ENCODE assay signal across 12 cellular contexts in genomic region chr12:79782197-79782890, GRCh38.
A peak's percentile ranks its signal among the peaks of the same experiment; 100 is the strongest.
DNase-seq lines count a peak whose midpoint lies in the region; TF ChIP-seq lines count a peak whose summit lies in the region.
"Had no signal": no experiment of that assay in that cellular context is flagged by ENCODE, and none has a peak within 500 bp of the region (broad histone marks: within the 10 kb centered on the region; RNA-seq: fewer than 3 reads in every experiment).

No MANE protein-coding gene starts in this region.

- no peaks in the 10 kb centered on the region for H3K9me3 ChIP-seq in OCI-LY7 (ENCODE audit: low read length)
- H3K9me3 ChIP-seq in esophagus muscularis mucosa = no peaks in the 10 kb centered on the region

- CTCF ChIA-PET in OCI-LY7 (lab: Charles Lee; ENCODE audit: unreplicated experiment) = no interaction called here

- peak overlapping the region; percentile 4 for H3K27ac ChIP-seq in OCI-LY7 (ENCODE audit: low read depth, low read length, poor library complexity, severe bottlenecking)
- H3K27ac ChIP-seq in esophagus muscularis mucosa (replicated peaks in 1 of 4) = peak overlapping the region in 3 of 4 donors; percentile 16 to 57 (median 24)

- H3K79me2 ChIP-seq in OCI-LY7 (ENCODE audit: insufficient read depth, low read depth, low read length) = no peaks in the 10 kb centered on the region

- DNase-seq in GM03348 (ENCODE audit: low spot score) (peak; percentile 33), OCI-LY7 (ENCODE audit: low spot score) (no peak), esophagus muscularis mucosa (ENCODE audit: extremely low spot score) (no peak), osteocyte (ENCODE audit: extremely low spot score, unreplicated experiment) (no peak), retina (no peak), glomerular visceral epithelial cell (ENCODE audit: extremely low spot score) (no peak), NCI-H2029 treated with DMSO at 0.1 percent for 48 hours (lab: John Stamatoyannopoulos, UW) (no peak), NCI-H774 (lab: John Stamatoyannopoulos, UW) (no peak)
- DNase-seq: activated gamma-delta T cell; foreskin melanocyte; naive thymus-derived CD8-positive, alpha-beta T cell had no signal

- BruUV-seq in OCI-LY7 (replicated peaks; lab: Mats Ljungman, UMichigan) = no TSS peak

- intact Hi-C loops in OCI-LY7 (cut with micrococcal nuclease; ENCODE audit: unreplicated experiment) (no loop called here), esophagus muscularis mucosa (cut with DNase I) (no loop called here)

- no peaks in the 10 kb centered on the region for H3K9me3 Mint-ChIP-seq in osteocyte (ENCODE audit: unreplicated experiment)
- H3K9me3 Mint-ChIP-seq: naive thymus-derived CD8-positive, alpha-beta T cell; T-helper 2 cell treated with Interferon-gamma antibody and Interleukin-4, amounts not matched to agents 5 μg/mL and 100 μg/mL, for 36 hours had no signal

- no peak for TF ChIP-seq CTCF in OCI-LY7 (conservative IDR thresholded peaks at IDR 0.05; ENCODE audit: low read length)
- no peak for TF ChIP-seq CTCF in esophagus muscularis mucosa (IDR thresholded peaks at IDR 0.05)
- no peak for TF ChIP-seq CTCF in osteocyte (IDR thresholded peaks at IDR 0.05)

- H3K4me2 ChIP-seq in OCI-LY7 (ENCODE audit: low read length) = no peak overlapping the region

- H3K27me3 Mint-ChIP-seq in osteocyte (ENCODE audit: unreplicated experiment) = no peaks in the 10 kb centered on the region
- H3K27me3 Mint-ChIP-seq: naive thymus-derived CD8-positive, alpha-beta T cell had no signal

- no peak overlapping the region for H3K4me3 ChIP-seq in OCI-LY7 (ENCODE audit: low read depth, low read length, poor library complexity, severe bottlenecking)
- H3K4me3 ChIP-seq in esophagus muscularis mucosa = no peak overlapping the region

- peak overlapping the region; percentile 41 for H3K4me3 Mint-ChIP-seq in osteocyte (ENCODE audit: unreplicated experiment)
- H3K4me3 Mint-ChIP-seq: naive thymus-derived CD8-positive, alpha-beta T cell; T-helper 2 cell treated with Interferon-gamma antibody and Interleukin-4, amounts not matched to agents 5 μg/mL and 100 μg/mL, for 36 hours had no signal

- TF ChIP-seq POLR2A in esophagus muscularis mucosa (IDR thresholded peaks at IDR 0.05; ENCODE audit: low read depth) = no peak

- no peaks in the 10 kb centered on the region for H3K9me2 ChIP-seq in OCI-LY7 (ENCODE audit: insufficient read depth, low read length)

- H2AFZ ChIP-seq in OCI-LY7 (ENCODE audit: low read length) = no peak overlapping the region

- H3K36me3 ChIP-seq in OCI-LY7 (ENCODE audit: insufficient read depth, low read length) (peaks cover 47% of the 10 kb centered on the region), esophagus muscularis mucosa (peaks cover 23 to 80% (median 37%) of the 10 kb centered on the region in 4 donors)

- no peak for TF ChIP-seq EP300 in esophagus muscularis mucosa (IDR thresholded peaks at IDR 0.05)

- no peaks in the 10 kb centered on the region for H3K27me3 ChIP-seq in esophagus muscularis mucosa

- H3K4me1 ChIP-seq in OCI-LY7 (ENCODE audit: insufficient read depth, low read length, poor library complexity, severe bottlenecking) (no peaks in the 10 kb centered on the region), esophagus muscularis mucosa (peaks cover 9 to 52% (median 38%) of the 10 kb centered on the region in 4 donors)

- H3K36me3 Mint-ChIP-seq in osteocyte (ENCODE audit: unreplicated experiment) = peaks cover 29% of the 10 kb centered on the region

- no peaks in the 10 kb centered on the region for H4K20me1 ChIP-seq in OCI-LY7 (ENCODE audit: insufficient read depth, low read length)

- H3K4me1 Mint-ChIP-seq in osteocyte (ENCODE audit: unreplicated experiment) = peaks cover 52% of the 10 kb centered on the region
- H3K4me1 Mint-ChIP-seq: naive thymus-derived CD8-positive, alpha-beta T cell had no signal

- peak overlapping the region; percentile 96 for H3K27ac Mint-ChIP-seq in osteocyte (ENCODE audit: unreplicated experiment)
- H3K27ac Mint-ChIP-seq: T-helper 2 cell treated with Interferon-gamma antibody and Interleukin-4, amounts not matched to agents 5 μg/mL and 100 μg/mL, for 36 hours had no signal

- POLR2A ChIA-PET in OCI-LY7 (lab: Charles Lee) = interaction anchor here (0.7 kb wide), 1 partner anchor 12 kb away, joined by 4 read pairs; no protein-coding TSS in a partner anchor
